In the genomic region with DNA sequence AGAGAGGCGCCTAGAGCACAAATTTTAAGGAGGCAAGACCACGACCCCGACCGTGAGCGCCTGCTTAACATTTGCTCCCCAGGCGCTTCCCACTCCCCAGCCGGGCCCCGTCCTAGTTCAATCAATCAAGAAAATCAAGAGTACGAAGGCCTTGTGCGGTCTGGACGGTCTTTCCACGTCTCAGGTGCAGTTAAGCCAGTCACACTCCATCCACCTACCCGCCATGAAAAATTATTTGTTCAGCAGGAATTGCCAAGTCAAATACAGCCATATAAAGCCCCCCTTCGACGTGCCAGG, we compare ENCODE assay signal across 8 cellular contexts. TPM values are rescaled to one million over a fixed set of nuclear protein-coding genes. Genes with fewer than 3 reads are reported as not detected.
DNase-seq lines count a peak whose midpoint lies in the region; ATAC-seq, FAIRE-seq and TF ChIP-seq lines count a peak whose summit lies in the region.

No MANE protein-coding gene starts in this region.

- peaks cover 30% of the 10 kb centered on the region for H3K4me1 ChIP-seq in OCI-LY3 (ENCODE audit: low read length)
- peaks cover 3% of the 10 kb centered on the region for H3K4me1 ChIP-seq in endothelial cell of umbilical vein (ENCODE audit: control insufficient read depth, extremely low read depth, insufficient read depth, low read length)

- H3K27me3 Mint-ChIP-seq in nephron progenitor cell (ENCODE audit: low read depth, poor library complexity): no peaks in the 10 kb centered on the region

- dilution Hi-C loops in endothelial cell of umbilical vein (cut with MboI; ENCODE audit: extremely low pct_ligation_motif_present, low sequenced_read_pairs): no loop called here

- BruUV-seq in endothelial cell of umbilical vein (replicated peaks; lab: Mats Ljungman, UMichigan): no TSS peak

- peaks cover 58% of the 10 kb centered on the region for H3K79me2 ChIP-seq in OCI-LY3 (ENCODE audit: low read length)
- peaks cover 23% of the 10 kb centered on the region for H3K79me2 ChIP-seq in endothelial cell of umbilical vein (ENCODE audit: control insufficient read depth, insufficient read depth, low read length)

- POLR2A ChIA-PET in endothelial cell of umbilical vein (lab: Charles Lee): interaction anchor here (1.7 kb wide), 2 partner anchors 11 to 23 kb away, joined by 12 to 15 read pairs; a partner anchor contains a TSS

- peak overlapping the region; percentile 88 for H3K27ac ChIP-seq in OCI-LY3 (ENCODE audit: low read length)
- peak overlapping the region; percentile 91 for H3K27ac ChIP-seq in endothelial cell of umbilical vein (ENCODE audit: insufficient read depth, low read depth, low read length)

- peaks cover 12% of the 10 kb centered on the region for H3K36me3 ChIP-seq in OCI-LY3 (replicated peaks; ENCODE audit: low read depth, low read length)
- H3K36me3 ChIP-seq in endothelial cell of umbilical vein (ENCODE audit: control insufficient read depth in 2 of 2, extremely low read depth in 1 of 2, insufficient read depth in 2 of 2, low read length in 2 of 2): no peaks in the 10 kb centered on the region

- H3K4me3 Mint-ChIP-seq in nephron progenitor cell: peak overlapping the region; percentile 95

- TF ChIP-seq CTCF in OCI-LY3 (IDR thresholded peaks at IDR 0.05; ENCODE audit: low read depth, low read length) (no peak), endothelial cell of umbilical vein (IDR thresholded peaks at IDR 0.05; ENCODE audit: extremely low read depth in 1 of 2, insufficient read depth in 1 of 2, low read depth in 1 of 2, low read length in 2 of 2) (no peak), nephron progenitor cell (IDR thresholded peaks at IDR 0.05) (no peak)

- H3K9me3 ChIP-seq in OCI-LY3 (ENCODE audit: insufficient read depth, low read length) (no peaks in the 10 kb centered on the region), endothelial cell of umbilical vein (replicated peaks; ENCODE audit: control insufficient read depth, insufficient read depth, low read length) (no peaks in the 10 kb centered on the region)

- intact Hi-C loops in endothelial cell of umbilical vein (cut with micrococcal nuclease): loop anchor here (1.0 kb wide), 2 partner anchors 12 to 136 kb away; a partner anchor contains a TSS

- H3K27me3 ChIP-seq in OCI-LY3 (ENCODE audit: low read depth, low read length) (no peaks in the 10 kb centered on the region), endothelial cell of umbilical vein (ENCODE audit: control insufficient read depth in 2 of 2, insufficient read depth in 2 of 2, low read length in 2 of 2) (no peaks in the 10 kb centered on the region)

- no peak for FAIRE-seq in endothelial cell of umbilical vein (lab: Jason Lieb, UNC)

- peak overlapping the region; percentile 97 for H3K27ac Mint-ChIP-seq in nephron progenitor cell

- CTCF ChIA-PET in endothelial cell of umbilical vein (lab: Charles Lee): interaction anchor here (0.9 to 2.9 kb wide), 6 partner anchors 11 to 136 kb away, joined by 3 to 29 read pairs (median 7); a partner anchor contains a TSS

- TF ChIP-seq POLR2A in endothelial cell of umbilical vein (IDR thresholded peaks at IDR 0.05; ENCODE audit: low read depth, low read length): no peak

- DNase-seq in endothelial cell of umbilical vein (ENCODE audit: low read depth, low spot score) (no peak), nephron progenitor cell (peak; percentile 35), dermis blood vessel endothelial cell (no peak), NCI-H2196 treated with DMSO at 0.1 percent for 48 hours (lab: John Stamatoyannopoulos, UW; ENCODE audit: unreplicated experiment) (no peak), NCI-H1694 (lab: John Stamatoyannopoulos, UW) (no peak)
- no peak for DNase-seq in stimulated activated naive CD4-positive, alpha-beta T cell treated with Interleukin-2 at 50 U/mL for 16 hours (lab: John Stamatoyannopoulos, UW)

- H3K4me2 ChIP-seq in OCI-LY3 (ENCODE audit: low read length) (peak overlapping the region; percentile 75), endothelial cell of umbilical vein (ENCODE audit: insufficient read depth, low read length) (peak overlapping the region; percentile 66)

- H3K4me3 ChIP-seq in OCI-LY3 (ENCODE audit: low read length) (peak overlapping the region; percentile 85), endothelial cell of umbilical vein (replicated peaks in 1 of 3; ENCODE audit: insufficient read depth in 1 of 3, low read depth in 1 of 3, low read length in 3 of 3) (peak overlapping the region; percentile 57 to 100 (median 97))

- H3K9me3 Mint-ChIP-seq in nephron progenitor cell: no peaks in the 10 kb centered on the region

- H3K9ac ChIP-seq in OCI-LY3 (ENCODE audit: low read length) (peak overlapping the region; percentile 92), endothelial cell of umbilical vein (replicated peaks; ENCODE audit: extremely low read depth, insufficient read depth, low read length) (peak overlapping the region; percentile 98)

- peaks cover 45% of the 10 kb centered on the region for H3K4me1 Mint-ChIP-seq in nephron progenitor cell

- ATAC-seq in GM19438 (IDR thresholded peaks at IDR 0.05; ENCODE audit: low read depth, unreplicated experiment): peak; percentile 0

- 0 out of 2 replicates have a peak overlapping the region, but pooled peaks have one; percentile 58 for H2AFZ ChIP-seq in OCI-LY3 (ENCODE audit: low read depth, low read length)
- peak overlapping the region; percentile 72 for H2AFZ ChIP-seq in endothelial cell of umbilical vein (ENCODE audit: low read depth, low read length)

- no peaks in the 10 kb centered on the region for H4K20me1 ChIP-seq in OCI-LY3 (ENCODE audit: insufficient read depth, low read length)
- no peaks in the 10 kb centered on the region for H4K20me1 ChIP-seq in endothelial cell of umbilical vein (replicated peaks; ENCODE audit: control insufficient read depth, extremely low read depth, insufficient read depth, low read length)

- no peaks in the 10 kb centered on the region for H3K36me3 Mint-ChIP-seq in nephron progenitor cell (ENCODE audit: low read depth)

- no peaks in the 10 kb centered on the region for H3K9me1 ChIP-seq in endothelial cell of umbilical vein (replicated peaks; ENCODE audit: control insufficient read depth, extremely low read depth, insufficient read depth, low read length)

TF ChIP-seq in endothelial cell of umbilical vein, 7 proteins besides CTCF, POLR2A, EP300 and RAD21 (continues in another document):
- TF ChIP-seq POLR2AphosphoS5 (IDR thresholded peaks at IDR 0.05; ENCODE audit: insufficient read depth, low read depth, low read length): no peak

RNA-seq across cellular contexts. Expression of a gene that starts 0.6 kb away (rescaled TPM):
- 30.1 and 30.9 TPM in 2 replicates for total RNA-seq in endothelial cell of umbilical vein
- 11.4 and 17.7 TPM in 2 replicates for polyA plus RNA-seq in endothelial cell of umbilical vein
- polyA plus RNA-seq in endothelial cell of umbilical vein (2011; cell fraction: cytosol; rRNA removed): 19.5 and 20.3 TPM in 2 replicates
- 9.7 and 15.5 TPM in 2 replicates for polyA plus RNA-seq in endothelial cell of umbilical vein (2011; cell fraction: nucleus; rRNA removed)
- polyA plus RNA-seq in endothelial cell of umbilical vein (2012): 14.1 and 24.0 TPM in 2 replicates
- 9.0 and 9.2 TPM in 2 replicates for polyA minus RNA-seq in endothelial cell of umbilical vein
- 19.5 TPM for polyA minus RNA-seq in endothelial cell of umbilical vein (2011; cell fraction: cytosol; rRNA and poly(A)+ RNA removed)
- polyA minus RNA-seq in endothelial cell of umbilical vein (2011; cell fraction: nucleus; rRNA and poly(A)+ RNA removed): 6.1 and 9.1 TPM in 2 replicates
- 15.7 and 26.0 TPM in 2 replicates for total RNA-seq in dermis blood vessel endothelial cell

RNA-seq across cellular contexts. Expression of a gene that starts 11.9 kb away (rescaled TPM):
- total RNA-seq in endothelial cell of umbilical vein (1,408 and 1,453 TPM in 2 replicates), dermis blood vessel endothelial cell (539 and 3,318 TPM in 2 replicates)
- 13,992 and 14,040 TPM in 2 replicates for polyA plus RNA-seq in endothelial cell of umbilical vein
- 11,440 and 11,541 TPM in 2 replicates for polyA plus RNA-seq in endothelial cell of umbilical vein (2011; cell fraction: cytosol; rRNA removed)
- polyA plus RNA-seq in endothelial cell of umbilical vein (2011; cell fraction: nucleus; rRNA removed): 2,321 and 3,038 TPM in 2 replicates
- 6,267 and 6,888 TPM in 2 replicates for polyA plus RNA-seq in endothelial cell of umbilical vein (2012)
- polyA minus RNA-seq in endothelial cell of umbilical vein: 1,176 and 1,327 TPM in 2 replicates
- polyA minus RNA-seq in endothelial cell of umbilical vein (2011; cell fraction: cytosol; rRNA and poly(A)+ RNA removed): 684 TPM
- polyA minus RNA-seq in endothelial cell of umbilical vein (2011; cell fraction: nucleus; rRNA and poly(A)+ RNA removed): 167 and 185 TPM in 2 replicates

RNA-seq across cellular contexts. Expression of a gene that starts 22.3 kb away (rescaled TPM):
- 251 and 260 TPM in 2 replicates for total RNA-seq in endothelial cell of umbilical vein
- polyA plus RNA-seq in endothelial cell of umbilical vein: 116 and 174 TPM in 2 replicates
- polyA plus RNA-seq in endothelial cell of umbilical vein (2011; cell fraction: cytosol; rRNA removed): 257 and 274 TPM in 2 replicates
- polyA plus RNA-seq in endothelial cell of umbilical vein (2011; cell fraction: nucleus; rRNA removed): 78.3 and 111 TPM in 2 replicates
- 427 and 571 TPM in 2 replicates for polyA plus RNA-seq in endothelial cell of umbilical vein (2012)
- 58.1 and 72.5 TPM in 2 replicates for polyA minus RNA-seq in endothelial cell of umbilical vein
- 48.3 TPM for polyA minus RNA-seq in endothelial cell of umbilical vein (2011; cell fraction: cytosol; rRNA and poly(A)+ RNA removed)
- polyA minus RNA-seq in endothelial cell of umbilical vein (2011; cell fraction: nucleus; rRNA and poly(A)+ RNA removed): 11.5 and 16.9 TPM in 2 replicates
- 210 and 341 TPM in 2 replicates for total RNA-seq in dermis blood vessel endothelial cell

RNA-seq across cellular contexts. Expression of a gene that starts 22.5 kb away (rescaled TPM):
- total RNA-seq in endothelial cell of umbilical vein (68.1 and 72.6 TPM in 2 replicates), dermis blood vessel endothelial cell (98.6 and 104 TPM in 2 replicates)
- polyA plus RNA-seq in endothelial cell of umbilical vein: 34.5 and 36.4 TPM in 2 replicates
- polyA plus RNA-seq in endothelial cell of umbilical vein (2011; cell fraction: cytosol; rRNA removed): 30.2 and 37.4 TPM in 2 replicates
- 14.1 and 18.4 TPM in 2 replicates for polyA plus RNA-seq in endothelial cell of umbilical vein (2011; cell fraction: nucleus; rRNA removed)
- 18.4 and 23.0 TPM in 2 replicates for polyA plus RNA-seq in endothelial cell of umbilical vein (2012)
- 37.4 and 40.6 TPM in 2 replicates for polyA minus RNA-seq in endothelial cell of umbilical vein
- 19.3 TPM for polyA minus RNA-seq in endothelial cell of umbilical vein (2011; cell fraction: cytosol; rRNA and poly(A)+ RNA removed)
- 15.7 and 17.6 TPM in 2 replicates for polyA minus RNA-seq in endothelial cell of umbilical vein (2011; cell fraction: nucleus; rRNA and poly(A)+ RNA removed)

RNA-seq across cellular contexts. Expression of a gene that starts 36.9 kb away (rescaled TPM):
- total RNA-seq in endothelial cell of umbilical vein (5.7 and 6.4 TPM in 2 replicates), dermis blood vessel endothelial cell (9.8 and 12.3 TPM in 2 replicates)
- 3.0 and 3.1 TPM in 2 replicates for polyA plus RNA-seq in endothelial cell of umbilical vein
- polyA plus RNA-seq in endothelial cell of umbilical vein (2011; cell fraction: cytosol; rRNA removed): 4.5 and 4.9 TPM in 2 replicates
- 2.0 and 2.4 TPM in 2 replicates for polyA plus RNA-seq in endothelial cell of umbilical vein (2011; cell fraction: nucleus; rRNA removed)
- 4.1 and 5.4 TPM in 2 replicates for polyA plus RNA-seq in endothelial cell of umbilical vein (2012)
- 1.2 and 1.5 TPM in 2 replicates for polyA minus RNA-seq in endothelial cell of umbilical vein
- polyA minus RNA-seq in endothelial cell of umbilical vein (2011; cell fraction: cytosol; rRNA and poly(A)+ RNA removed): 5.4 TPM
- 1.2 and 3.5 TPM in 2 replicates for polyA minus RNA-seq in endothelial cell of umbilical vein (2011; cell fraction: nucleus; rRNA and poly(A)+ RNA removed)
